Comparison of ENCODE assay signal across 26 cellular contexts in genomic region chr7:40829201-40829600, GRCh38.
"Had no signal": no experiment of that assay in that cellular context is flagged by ENCODE, and none has a peak within 500 bp of the region (broad histone marks: within the 10 kb centered on the region; RNA-seq: fewer than 3 reads in every experiment).

No MANE protein-coding gene starts in this region.

- H3K4me3 ChIP-seq: colonic mucosa, esophagus squamous epithelium, hepatocyte, left ventricle myocardium inferior, lung, neural progenitor cell, pancreas, psoas muscle, right lobe of liver, spleen, testis, uterus had no signal

- H3K4me1 ChIP-seq: colonic mucosa, pancreas, psoas muscle, right lobe of liver, spleen, uterus had no signal

- H3K36me3 ChIP-seq: colonic mucosa, esophagus squamous epithelium, left ventricle myocardium inferior, neural progenitor cell, pancreas, right lobe of liver, spleen, uterus had no signal

- H3K4me1 Mint-ChIP-seq: natural killer cell; stimulated activated naive CD8-positive, alpha-beta T cell treated with anti-CD3 and anti-CD28 coated beads, Interleukin-15, amount 100 ng/mL, for 72 hours had no signal

- H3K27ac ChIP-seq: colonic mucosa, esophagus squamous epithelium, foreskin keratinocyte, hepatocyte, left ventricle myocardium inferior, neural progenitor cell, pancreas, psoas muscle, right lobe of liver, spleen, uterus had no signal

- H3K4me3 Mint-ChIP-seq: natural killer cell; neural progenitor cell; stimulated activated naive B cell treated with anti-CD40 and anti-IgM and Interleukin-4, amounts not matched to agents 10 μg/mL and 1 μg/mL and 100 μg/mL, for 72 hours; stimulated activated naive CD8-positive, alpha-beta T cell treated with anti-CD3 and anti-CD28 coated beads, Interleukin-15, amount 100 ng/mL, for 72 hours had no signal

- FAIRE-seq: kidney, pancreas had no signal

- H3K36me3 Mint-ChIP-seq: natural killer cell; neural progenitor cell; stimulated activated naive B cell treated with anti-CD40 and anti-IgM and Interleukin-4, amounts not matched to agents 10 μg/mL and 1 μg/mL and 100 μg/mL, for 72 hours had no signal

- H3K4me2 ChIP-seq: hepatocyte, neural progenitor cell had no signal

- H3K27ac Mint-ChIP-seq: natural killer cell; stimulated activated naive B cell treated with anti-CD40 and anti-IgM and Interleukin-4, amounts not matched to agents 10 μg/mL and 1 μg/mL and 100 μg/mL, for 72 hours; stimulated activated naive CD8-positive, alpha-beta T cell treated with anti-CD3 and anti-CD28 coated beads, Interleukin-15, amount 100 ng/mL, for 72 hours had no signal

- H3K9me3 ChIP-seq: colonic mucosa, esophagus squamous epithelium, left ventricle myocardium inferior, pancreas, psoas muscle, right lobe of liver, spleen, testis, uterus had no signal

- DNase-seq: cerebellar nuclear complex; colonic mucosa; dermis blood vessel endothelial cell; esophagus squamous epithelium; foreskin keratinocyte; head of caudate nucleus; kidney; left cardiac atrium; left ventricle myocardium inferior; natural killer cell; pancreas; psoas muscle; retina; right lobe of liver; spleen; stimulated activated CD4-positive, alpha-beta T cell treated with anti-CD3 and anti-CD28 coated beads, Interleukin-15, amount 100 ng/mL, for 24 hours; stimulated activated CD4-positive, alpha-beta T cell treated with anti-CD3 and anti-CD28 coated beads, Interleukin-1b, Interleukin-23, amount 100 ng/mL, for 48 hours; stimulated activated CD4-positive, alpha-beta T cell treated with anti-CD3 and anti-CD28 coated beads, Interleukin-4, amount 100 ng/mL, for 4 hours; stimulated activated naive B cell treated with anti-CD40 and anti-IgM and Interleukin-4, amounts not matched to agents 10 μg/mL and 1 μg/mL and 100 μg/mL, for 72 hours; stimulated activated naive CD8-positive, alpha-beta T cell treated with anti-CD3 and anti-CD28 coated beads, Interleukin-15, amount 100 ng/mL, for 72 hours; testis; trophoblast cell; uterus had no signal

- H3K79me2 ChIP-seq: hepatocyte had no signal

- H3K27me3 ChIP-seq: colonic mucosa, esophagus squamous epithelium, foreskin keratinocyte, hepatocyte, neural progenitor cell, pancreas, right lobe of liver, spleen, testis, uterus had no signal

- H3K9ac ChIP-seq: neural progenitor cell had no signal

- H3K9me3 Mint-ChIP-seq: stimulated activated naive B cell treated with anti-CD40 and anti-IgM and Interleukin-4, amounts not matched to agents 10 μg/mL and 1 μg/mL and 100 μg/mL, for 72 hours; stimulated activated naive CD8-positive, alpha-beta T cell treated with anti-CD3 and anti-CD28 coated beads, Interleukin-15, amount 100 ng/mL, for 72 hours had no signal

- H2AFZ ChIP-seq: hepatocyte, neural progenitor cell had no signal

- H3K27me3 Mint-ChIP-seq: stimulated activated naive B cell treated with anti-CD40 and anti-IgM and Interleukin-4, amounts not matched to agents 10 μg/mL and 1 μg/mL and 100 μg/mL, for 72 hours; stimulated activated naive CD8-positive, alpha-beta T cell treated with anti-CD3 and anti-CD28 coated beads, Interleukin-15, amount 100 ng/mL, for 72 hours had no signal
